In the genomic region with DNA sequence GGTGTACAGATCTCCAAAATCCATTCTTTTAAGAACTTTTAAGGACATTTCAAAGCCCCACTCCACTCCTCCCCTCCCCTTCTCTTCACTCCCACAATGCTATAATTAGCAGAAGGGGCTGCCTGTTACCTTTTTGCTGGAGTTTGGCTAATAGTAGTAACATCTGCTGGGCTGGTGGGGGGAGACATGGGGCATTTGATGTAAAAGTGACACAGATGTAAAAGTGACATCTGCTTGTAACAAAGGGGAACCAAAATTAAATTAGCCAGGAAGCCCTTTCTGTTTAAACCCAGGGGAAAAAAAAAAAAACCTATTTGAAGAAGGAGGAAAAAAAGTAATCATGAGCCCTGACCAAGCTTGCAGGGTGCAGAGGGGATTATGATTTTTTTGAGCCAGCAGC, we compare ENCODE assay signal across 18 cellular contexts. TPM values are rescaled to one million over a fixed set of nuclear protein-coding genes. Genes with fewer than 3 reads are reported as not detected.
DNase-seq lines count a peak whose midpoint lies in the region; ATAC-seq, FAIRE-seq and TF ChIP-seq lines count a peak whose summit lies in the region.
"Had no signal": no experiment of that assay in that cellular context is flagged by ENCODE, and none has a peak within 500 bp of the region (broad histone marks: within the 10 kb centered on the region; RNA-seq: fewer than 3 reads in every experiment).

No MANE protein-coding gene starts in this region.

- H3K27ac ChIP-seq in BLaER1: no peak overlapping the region
- H3K27ac ChIP-seq in esophagus muscularis mucosa (replicated peaks in 1 of 4): no peak overlapping the region
- H3K27ac ChIP-seq: HL-60 had no signal

- H3K4me3 ChIP-seq in BLaER1 (no peak overlapping the region), esophagus muscularis mucosa (no peak overlapping the region)
- H3K4me3 ChIP-seq: GM23338 had no signal

- no peaks in the 10 kb centered on the region for H4K20me1 ChIP-seq in BLaER1

- H3K27me3 ChIP-seq in BLaER1 (peaks cover 23% of the 10 kb centered on the region), esophagus muscularis mucosa (peaks cover 0 to 86% (median 27%) of the 10 kb centered on the region in 4 donors)

- H3K9me3 ChIP-seq in BLaER1: peaks cover 30% of the 10 kb centered on the region
- no peaks in the 10 kb centered on the region for H3K9me3 ChIP-seq in esophagus muscularis mucosa

- no peak for TF ChIP-seq CTCF in esophagus muscularis mucosa (IDR thresholded peaks at IDR 0.05)

- TF ChIP-seq POLR2A in esophagus muscularis mucosa (IDR thresholded peaks at IDR 0.05; ENCODE audit: low read depth): no peak

- peaks cover 42% of the 10 kb centered on the region for H3K4me1 ChIP-seq in BLaER1
- peaks cover 0 to 13% (median 6%) of the 10 kb centered on the region in 4 donors for H3K4me1 ChIP-seq in esophagus muscularis mucosa

- no peaks in the 10 kb centered on the region for H3K36me3 ChIP-seq in BLaER1
- no peaks in the 10 kb centered on the region for H3K36me3 ChIP-seq in esophagus muscularis mucosa

- intact Hi-C loops in esophagus muscularis mucosa (cut with DNase I): no loop called here
- intact Hi-C loops in left colon (cut with DNase I, micrococcal nuclease): no loop called here

- no peak for ATAC-seq in left colon
- ATAC-seq: GM23338 had no signal

- no peak for FAIRE-seq in RCC 7860 (lab: Jason Lieb, UNC)
- FAIRE-seq: G401.6, H54 had no signal

- no peak overlapping the region for H3K9ac ChIP-seq in BLaER1

- TF ChIP-seq EP300 in esophagus muscularis mucosa (IDR thresholded peaks at IDR 0.05): no peak

- DNase-seq in NCI-H2171 (lab: John Stamatoyannopoulos, UW) (peak; percentile 11), NCI-H82 (lab: John Stamatoyannopoulos, UW) (peak; percentile 82), esophagus muscularis mucosa (ENCODE audit: extremely low spot score) (peak; percentile 60), NCI-H510A treated with DMSO at 0.1 percent for 48 hours (lab: John Stamatoyannopoulos, UW) (no peak), anterior cingulate cortex (lab: John Stamatoyannopoulos, UW) (no peak), left colon (no peak), RCC 7860 (ENCODE audit: low spot score) (no peak)
- DNase-seq: Calu3; CD4-positive, alpha-beta memory T cell; HCEC 1CT had no signal

- H3K4me2 ChIP-seq in BLaER1: peak overlapping the region; percentile 70
- H3K4me2 ChIP-seq: GM23338 had no signal

RNA-seq across cellular contexts. Expression of a gene that starts 5.4 kb away (rescaled TPM):
- total RNA-seq in esophagus muscularis mucosa (1 to 10 TPM in 1 of 4 donors, under 1 TPM in 2, not detected in 1; 0.19 to 3.0 (median 0.66) TPM), left colon (under 1 TPM; 0.09 to 0.73 TPM)
- total RNA-seq: A172; B cell; Calu3; CD4-positive, alpha-beta memory T cell; GM23338; HT1080 had no signal

Comparison
In these comparisons a context has a peak if more than half of its experiments do, and no peak if none do; other contexts are left out.
1. DNase-seq: peak in NCI-H2171 (single experiment), NCI-H82 (single experiment) and esophagus muscularis mucosa (single experiment); none in NCI-H510A treated with DMSO at 0.1 percent for 48 hours (single experiment), anterior cingulate cortex (0 of 58), left colon (0 of 2) and RCC 7860 (single experiment).